In the genomic region with DNA sequence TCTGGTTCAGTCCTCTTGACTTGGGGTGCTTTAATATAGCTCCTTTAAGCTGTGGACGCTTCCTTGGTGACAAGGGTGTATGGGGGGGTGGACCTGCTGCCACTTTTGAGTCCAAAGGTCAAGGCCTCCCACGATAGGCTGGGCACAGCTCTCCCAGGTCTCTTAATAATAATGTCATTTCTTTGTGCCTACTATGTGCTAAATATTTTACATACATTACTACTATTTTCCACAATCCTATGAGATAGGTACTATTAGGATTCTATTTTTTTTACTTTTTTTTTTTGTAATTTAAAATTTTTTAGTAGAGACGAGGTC, we compare ENCODE assay signal across 20 cellular contexts. TPM values are rescaled to one million over a fixed set of nuclear protein-coding genes. Genes with fewer than 3 reads are reported as not detected.
DNase-seq lines count a peak whose midpoint lies in the region; ATAC-seq lines count a peak whose summit lies in the region.
"Had no signal": no experiment of that assay in that cellular context is flagged by ENCODE, and none has a peak within 500 bp of the region (broad histone marks: within the 10 kb centered on the region; RNA-seq: fewer than 3 reads in every experiment).

No MANE protein-coding gene starts in this region.

- H3K27ac Mint-ChIP-seq in T-helper 17 cell: peak overlapping the region; percentile 100
- H3K27ac Mint-ChIP-seq in stimulated activated effector memory CD8-positive, alpha-beta T cell treated with anti-CD3 and anti-CD28 coated beads, Interleukin-12 subunit alpha, Interleukin-12 subunit beta, amount 100 ng/mL, for 72 hours: peak overlapping the region; percentile 96
- H3K27ac Mint-ChIP-seq: type B pancreatic cell had no signal

- DNase-seq in right cardiac atrium: no peak
- DNase-seq in left cardiac atrium: no peak
- DNase-seq in T-helper 17 cell: no peak
- DNase-seq in left colon: no peak
- no peak for DNase-seq in stimulated activated effector memory CD8-positive, alpha-beta T cell treated with anti-CD3 and anti-CD28 coated beads, Interleukin-12 subunit alpha, Interleukin-12 subunit beta, amount 100 ng/mL, for 72 hours (ENCODE audit: low spot score in 2 of 2)
- DNase-seq in SKM-1 treated with dmso at 0.1 percent for 144 hours (lab: John Stamatoyannopoulos, UW; ENCODE audit: unreplicated experiment): no peak
- DNase-seq in NCI-H748 (lab: John Stamatoyannopoulos, UW; ENCODE audit: unreplicated experiment): no peak
- no peak for DNase-seq in NCI-H1105 treated with DMSO at 0.1 percent for 48 hours (lab: John Stamatoyannopoulos, UW)
- DNase-seq: COR-L47, dermis blood vessel endothelial cell, NCI-H1436 treated with DMSO at 0.1 percent for 48 hours, stomach, SW 1271 had no signal

- H3K4me1 Mint-ChIP-seq in T-helper 17 cell: peaks cover 76% of the 10 kb centered on the region
- peaks cover 66% of the 10 kb centered on the region for H3K4me1 Mint-ChIP-seq in stimulated activated effector memory CD8-positive, alpha-beta T cell treated with anti-CD3 and anti-CD28 coated beads, Interleukin-12 subunit alpha, Interleukin-12 subunit beta, amount 100 ng/mL, for 72 hours

- H3K4me1 ChIP-seq in right cardiac atrium (ENCODE audit: control insufficient read depth, insufficient read depth, low read length): peaks cover 13% of the 10 kb centered on the region
- H3K4me1 ChIP-seq: breast epithelium, parathyroid adenoma had no signal

- H3K9me3 ChIP-seq in right cardiac atrium (ENCODE audit: control insufficient read depth, low read length) (no peaks in the 10 kb centered on the region), T-helper 17 cell (ENCODE audit: control insufficient read depth, low read length, poor library complexity, severe bottlenecking) (no peaks in the 10 kb centered on the region)
- H3K9me3 ChIP-seq: breast epithelium, stomach had no signal

- H3K27me3 ChIP-seq in right cardiac atrium (ENCODE audit: control insufficient read depth, insufficient read depth): no peaks in the 10 kb centered on the region
- H3K27me3 ChIP-seq: breast epithelium, stomach had no signal

- H3K36me3 Mint-ChIP-seq in T-helper 17 cell (ENCODE audit: low read depth): no peaks in the 10 kb centered on the region
- H3K36me3 Mint-ChIP-seq in stimulated activated effector memory CD8-positive, alpha-beta T cell treated with anti-CD3 and anti-CD28 coated beads, Interleukin-12 subunit alpha, Interleukin-12 subunit beta, amount 100 ng/mL, for 72 hours: peaks cover 15% of the 10 kb centered on the region

- H3K27me3 Mint-ChIP-seq in T-helper 17 cell: no peaks in the 10 kb centered on the region
- H3K27me3 Mint-ChIP-seq: type B pancreatic cell had no signal

- intact Hi-C loops in right cardiac atrium (cut with DNase I) (no loop called here), left cardiac atrium (cut with DNase I) (no loop called here), left colon (cut with DNase I, micrococcal nuclease) (no loop called here)

- 77% methylated on average over 3 of the region's 3 CpGs for WGBS in right cardiac atrium

- H3K27ac ChIP-seq in right cardiac atrium (ENCODE audit: low read length): peak overlapping the region; percentile 1
- H3K27ac ChIP-seq: breast epithelium, parathyroid adenoma had no signal

- H3K4me3 ChIP-seq in right cardiac atrium (ENCODE audit: low read length): no peak overlapping the region
- H3K4me3 ChIP-seq: breast epithelium, lung, stomach had no signal

- ATAC-seq in right cardiac atrium (no peak), left cardiac atrium (no peak), T-helper 17 cell (no peak), left colon (peak; percentile 32)
- no peak for ATAC-seq in stimulated activated effector memory CD8-positive, alpha-beta T cell treated with anti-CD3 and anti-CD28 coated beads, Interleukin-12 subunit alpha, Interleukin-12 subunit beta, amount 100 ng/mL, for 72 hours

- H3K9me3 Mint-ChIP-seq in stimulated activated effector memory CD8-positive, alpha-beta T cell treated with anti-CD3 and anti-CD28 coated beads, Interleukin-12 subunit alpha, Interleukin-12 subunit beta, amount 100 ng/mL, for 72 hours: no peaks in the 10 kb centered on the region
- H3K9me3 Mint-ChIP-seq: type B pancreatic cell had no signal

- H3K4me3 Mint-ChIP-seq in T-helper 17 cell: no peak overlapping the region
- no peak overlapping the region for H3K4me3 Mint-ChIP-seq in stimulated activated effector memory CD8-positive, alpha-beta T cell treated with anti-CD3 and anti-CD28 coated beads, Interleukin-12 subunit alpha, Interleukin-12 subunit beta, amount 100 ng/mL, for 72 hours
- H3K4me3 Mint-ChIP-seq: type B pancreatic cell had no signal

RNA-seq across cellular contexts. Expression of a gene that starts 0.3 kb away (rescaled TPM):
- 1 to 10 TPM; 1.6 to 2.5 (median 1.9) TPM for total RNA-seq in right cardiac atrium
- polyA plus RNA-seq in right cardiac atrium: 2.0 TPM
- total RNA-seq in left cardiac atrium: 1 to 10 TPM; 1.1 to 2.2 TPM
- 1 to 10 TPM; 5.5 to 6.0 TPM for total RNA-seq in T-helper 17 cell
- 1 to 10 TPM; 1.1 to 2.4 TPM for total RNA-seq in left colon
- total RNA-seq: H4 had no signal

RNA-seq across cellular contexts. Expression of a gene that starts 26.5 kb away (rescaled TPM):
- total RNA-seq in right cardiac atrium: 10 to 100 TPM; 12.6 to 23.1 (median 17.1) TPM
- 9.9 TPM for polyA plus RNA-seq in right cardiac atrium
- total RNA-seq in left cardiac atrium: 10 to 100 TPM; 21.6 to 30.2 TPM
- total RNA-seq in T-helper 17 cell: 100 to 1,000 TPM; 701 to 919 TPM
- 10 to 100 TPM; 33.9 to 46.7 TPM for total RNA-seq in left colon
- total RNA-seq: MCF 10A had no signal

RNA-seq across cellular contexts. Expression of a gene that starts 58.4 kb away (rescaled TPM):
- total RNA-seq in right cardiac atrium: under 1 TPM in 1 of 4 donors, not detected in 3; 0.26 TPM
- not detected for polyA plus RNA-seq in right cardiac atrium
- not detected for total RNA-seq in left cardiac atrium
- total RNA-seq in T-helper 17 cell: under 1 TPM in 1 of 2 donors, not detected in 1; 0.40 TPM
- not detected for total RNA-seq in left colon
- total RNA-seq: breast epithelium, Daoy, dermis blood vessel endothelial cell, H4, stomach had no signal

Comparison
In these comparisons a context has a peak if more than half of its experiments do, and no peak if none do; other contexts are left out.
1. RNA of a gene that starts 26.5 kb away (total RNA-seq): 701 to 919 TPM in T-helper 17 cell; 33.9 to 46.7 TPM in left colon, 21.6 to 30.2 TPM in left cardiac atrium and 12.6 to 23.1 TPM in right cardiac atrium; every median in the first group is over 10 times any median in the second.